In the genomic region with DNA sequence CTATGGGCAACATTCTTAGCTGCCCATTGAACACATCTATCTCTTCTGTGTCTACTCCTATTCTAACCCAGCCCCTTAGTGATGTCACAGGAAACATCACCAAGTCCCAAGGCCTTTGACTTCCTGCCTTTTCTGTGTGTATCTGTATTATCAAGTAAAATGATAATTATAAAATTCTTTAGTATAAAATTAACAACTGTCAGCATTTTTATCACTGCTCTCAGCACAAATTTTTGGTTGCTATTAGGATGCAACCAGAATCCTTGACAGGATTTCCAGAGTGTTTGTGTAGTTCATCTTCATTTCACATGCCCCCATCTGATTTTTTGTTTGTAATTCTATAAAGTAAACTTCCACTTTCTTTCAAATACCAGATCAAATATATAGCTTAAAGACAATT, we compare ENCODE assay signal across 34 cellular contexts. TPM values are rescaled to one million over a fixed set of nuclear protein-coding genes. Genes with fewer than 3 reads are reported as not detected.
"Had no signal": no experiment of that assay in that cellular context is flagged by ENCODE, and none has a peak within 500 bp of the region (broad histone marks: within the 10 kb centered on the region; RNA-seq: fewer than 3 reads in every experiment).

No MANE protein-coding gene starts in this region.

- H2AFZ ChIP-seq: neural progenitor cell, parathyroid adenoma had no signal

- H3K4me3 ChIP-seq: neural progenitor cell, ovary, psoas muscle, skin epidermis, smooth muscle cell, spleen, suprapubic skin, testis, tibial artery, transverse colon, upper lobe of right lung, uterus had no signal

- H3K9ac ChIP-seq: neural progenitor cell, parathyroid adenoma had no signal

- H3K36me3 ChIP-seq: neural progenitor cell, ovary, spleen, suprapubic skin, tibial artery, transverse colon, upper lobe of right lung, uterus had no signal

- H3K27me3 ChIP-seq: neural progenitor cell, ovary, spleen, suprapubic skin, testis, tibial artery, transverse colon, upper lobe of right lung, uterus had no signal

- H3K79me2 ChIP-seq: parathyroid adenoma had no signal

- H3K27ac ChIP-seq: neural progenitor cell, ovary, parathyroid adenoma, psoas muscle, skin epidermis, spleen, suprapubic skin, testis, tibial artery, transverse colon, upper lobe of right lung, uterus had no signal

- ATAC-seq: natural killer cell; psoas muscle; right cardiac atrium; sciatic nerve; stimulated activated memory B cell treated with anti-CD40 and anti-IgM and Interleukin-4, amounts not matched to agents 10 μg/mL and 1 μg/mL and 100 μg/mL, for 72 hours; stimulated activated naive CD8-positive, alpha-beta T cell treated with anti-CD3 and anti-CD28 coated beads, Interleukin-15, amount 100 ng/mL, for 72 hours; stimulated activated naive CD8-positive, alpha-beta T cell treated with anti-CD3 and anti-CD28 coated beads, Interleukin-15, Interleukin-2, amounts not matched to agents 100 U/mL and 50 U/mL, for 24 hours; upper lobe of right lung had no signal

- H3K4me2 ChIP-seq: neural progenitor cell, smooth muscle cell had no signal

- H3K4me1 ChIP-seq: neural progenitor cell, parathyroid adenoma, psoas muscle, suprapubic skin, testis, tibial artery, transverse colon, upper lobe of right lung, uterus had no signal

- H3K9me3 ChIP-seq: ovary, psoas muscle, spleen, suprapubic skin, testis, tibial artery, transverse colon, upper lobe of right lung, uterus had no signal

- DNase-seq: natural killer cell; occipital lobe; ovary; posterior cingulate gyrus; psoas muscle; right cardiac atrium; spleen; stimulated activated CD4-positive, alpha-beta T cell treated with anti-CD3 and anti-CD28 coated beads, Interleukin-12 subunit alpha, Interleukin-12 subunit beta, amount 100 ng/mL, for 4 hours; stimulated activated CD4-positive, alpha-beta T cell treated with anti-CD3 and anti-CD28 coated beads, Interleukin-1b, Interleukin-23, amount 100 ng/mL, for 48 hours; stimulated activated CD4-positive, alpha-beta T cell treated with anti-CD3 and anti-CD28 coated beads, Interleukin-4, amount 100 ng/mL, for 1 hour; stimulated activated CD4-positive, alpha-beta T cell treated with anti-CD3 and anti-CD28 coated beads, Interleukin-4, amount 100 ng/mL, for 4 hours; stimulated activated CD8-positive, alpha-beta memory T cell treated with anti-CD3 and anti-CD28 coated beads, Interleukin-4, amount 100 ng/mL, for 48 hours; stimulated activated naive CD4-positive, alpha-beta T cell; stimulated activated naive CD8-positive, alpha-beta T cell treated with anti-CD3 and anti-CD28 coated beads, Interleukin-15, amount 100 ng/mL, for 72 hours; stimulated activated naive CD8-positive, alpha-beta T cell treated with anti-CD3 and anti-CD28 coated beads, Interleukin-15, Interleukin-2, amounts not matched to agents 100 U/mL and 50 U/mL, for 24 hours; substantia nigra; testis; tibial artery; transverse colon; upper lobe of right lung; uterus had no signal

RNA-seq across cellular contexts. Expression of gene OR10Z1, which starts 33.8 kb away (rescaled TPM):
- total RNA-seq: natural killer cell, occipital lobe, osteoblast, ovary, progenitor cell of endocrine pancreas, psoas muscle, renal cortical epithelial cell, right cardiac atrium, sciatic nerve, smooth muscle cell, spleen, suprapubic skin, testis, transverse colon, upper lobe of right lung, urinary bladder, uterus had no signal
- polyA plus RNA-seq: neural cell, ovary, psoas muscle, right cardiac atrium, smooth muscle cell, spleen, thymus, urinary bladder had no signal

RNA-seq across cellular contexts. Expression of gene SPTA1, which starts 47.6 kb away (rescaled TPM):
- total RNA-seq: progenitor cell of endocrine pancreas, renal cortical epithelial cell, right cardiac atrium, smooth muscle cell, upper lobe of right lung had no signal
- polyA plus RNA-seq: neural cell, right cardiac atrium had no signal

RNA-seq across cellular contexts. Expression of gene OR10X1, which starts 59.2 kb away (rescaled TPM):
- total RNA-seq: natural killer cell, occipital lobe, osteoblast, ovary, progenitor cell of endocrine pancreas, psoas muscle, renal cortical epithelial cell, right cardiac atrium, sciatic nerve, smooth muscle cell, spleen, suprapubic skin, testis, transverse colon, upper lobe of right lung, urinary bladder, uterus had no signal
- polyA plus RNA-seq: neural cell, ovary, psoas muscle, right cardiac atrium, smooth muscle cell, spleen, thymus, urinary bladder had no signal
